In the genomic region with DNA sequence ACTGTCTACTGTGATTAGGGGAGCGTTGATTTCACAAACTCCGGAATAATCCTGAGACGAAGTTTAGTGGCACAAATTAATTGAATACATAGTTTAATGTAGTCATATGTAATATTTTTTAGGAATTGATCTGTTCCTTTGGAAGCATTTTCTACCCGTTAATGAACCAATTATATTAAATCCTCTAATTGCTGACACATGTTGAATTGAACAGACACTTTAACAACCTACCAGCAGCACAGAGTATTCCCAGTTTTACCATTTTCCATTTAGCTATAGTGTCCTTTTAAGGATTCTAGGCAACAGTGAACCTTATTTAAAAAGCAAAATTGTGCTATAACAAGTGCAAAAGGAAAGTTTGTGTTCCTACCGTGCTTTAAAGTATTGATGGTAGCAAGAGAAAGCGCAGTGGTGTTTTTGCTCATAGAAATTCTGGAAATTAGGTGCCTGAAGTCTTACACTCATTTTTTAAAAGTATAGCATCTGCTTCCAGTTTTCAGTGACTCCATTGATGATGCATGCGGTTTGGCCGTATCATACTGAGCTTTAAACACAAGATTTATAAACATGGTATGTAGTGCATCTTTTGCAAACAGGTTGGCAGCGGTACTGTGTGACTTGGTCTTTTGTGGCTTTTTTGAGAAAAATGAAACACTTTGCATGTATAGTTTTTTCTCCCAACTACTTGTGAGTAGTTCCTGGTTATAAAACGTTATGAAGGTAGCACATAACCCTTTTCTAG, we compare ENCODE assay signal across 8 cellular contexts. TPM values are rescaled to one million over a fixed set of nuclear protein-coding genes. Genes with fewer than 3 reads are reported as not detected.
DNase-seq lines count a peak whose midpoint lies in the region; ATAC-seq and TF ChIP-seq lines count a peak whose summit lies in the region.

No MANE protein-coding gene starts in this region.

- H3K36me3 ChIP-seq in H7 (replicated peaks; ENCODE audit: control insufficient read depth, insufficient read depth, low read length) (peaks cover 14% of the 10 kb centered on the region), gastroesophageal sphincter (peaks cover 0 to 2% of the 10 kb centered on the region in 2 donors), spleen (peaks cover 0 to 38% (median 21%) of the 10 kb centered on the region in 6 donors)

- H3K9me3 ChIP-seq in gastroesophageal sphincter = no peaks in the 10 kb centered on the region
- no peaks in the 10 kb centered on the region for H3K9me3 ChIP-seq in spleen

- TF ChIP-seq EP300 in gastroesophageal sphincter (IDR thresholded peaks at IDR 0.05) = no peak

- ATAC-seq in WTC11 (no peak), gastroesophageal sphincter (no peak), GM21737 (IDR thresholded peaks at IDR 0.05; ENCODE audit: unreplicated experiment) (no peak), left lobe of liver (no peak), HG03571 (IDR thresholded peaks at IDR 0.05; ENCODE audit: unreplicated experiment) (no peak)

- H3K4me1 ChIP-seq in gastroesophageal sphincter (peaks cover 2 to 31% (median 14%) of the 10 kb centered on the region in 3 donors), spleen (peaks cover 50 to 65% (median 52%) of the 10 kb centered on the region in 6 donors)

- TF ChIP-seq POLR2A in gastroesophageal sphincter (IDR thresholded peaks at IDR 0.05) (no peak), spleen (IDR thresholded peaks at IDR 0.05) (no peak)

- H3K36me3 Mint-ChIP-seq in WTC11 = peaks cover 44% of the 10 kb centered on the region

- POLR2A ChIA-PET in WTC11 (lab: Charles Lee) = interaction anchor here (0.6 kb wide), 1 partner anchor 66 kb away, joined by 7 read pairs; no protein-coding TSS in a partner anchor

- H3K27me3 ChIP-seq in H7 (ENCODE audit: control insufficient read depth, insufficient read depth, low read length) (no peaks in the 10 kb centered on the region), gastroesophageal sphincter (no peaks in the 10 kb centered on the region), spleen (replicated peaks in 1 of 7) (no peaks in the 10 kb centered on the region)

- no peak for TF ChIP-seq CTCF in WTC11 (IDR thresholded peaks at IDR 0.05)
- no peak for TF ChIP-seq CTCF in gastroesophageal sphincter (IDR thresholded peaks at IDR 0.05)
- TF ChIP-seq CTCF in spleen (IDR thresholded peaks at IDR 0.05 in 8 of 11, conservative IDR thresholded peaks at IDR 0.05 in 3 of 11) = no peak

- H3K27ac Mint-ChIP-seq in WTC11 = peak overlapping the region; percentile 84

- DNase-seq in H7 (no peak), WTC11 (ENCODE audit: low spot score) (no peak), spleen (no peak), left lobe of liver (ENCODE audit: low spot score) (no peak)
- DNase-seq in activated CD8-positive, alpha-beta memory T cell treated with anti-CD3 and anti-CD28 coated beads, Interleukin-2, amount 50 U/mL, for 4 hours = no peak

- WGBS in gastroesophageal sphincter (ENCODE audit: low coverage in 1 of 2), 2 donors = 3 to 12% methylated on average over 10 of the region's 10 CpGs
- 1 to 19% (median 5%) methylated on average over 10 of the region's 10 CpGs for WGBS in spleen, 5 donors

- peaks cover 42% of the 10 kb centered on the region for H3K4me1 Mint-ChIP-seq in WTC11

- H3K9me3 Mint-ChIP-seq in WTC11 = no peaks in the 10 kb centered on the region

- H3K27me3 Mint-ChIP-seq in WTC11 (ENCODE audit: low read depth) = no peaks in the 10 kb centered on the region

- H3K4me3 ChIP-seq in H7 (ENCODE audit: insufficient read depth, low read depth, low read length) = peak overlapping the region; percentile 73
- H3K4me3 ChIP-seq in gastroesophageal sphincter = peak overlapping the region; percentile 82 to 99
- H3K4me3 ChIP-seq in spleen = peak overlapping the region; percentile 51 to 96 (median 80)

- intact Hi-C loops in spleen (cut with DNase I; ENCODE audit: low total_unique reads) = no loop called here

- H3K27ac ChIP-seq in gastroesophageal sphincter (peak overlapping the region; percentile 98 to 100 (median 100)), spleen (peak overlapping the region; percentile 99 to 100 (median 100))

- peak overlapping the region; percentile 86 for H3K4me3 Mint-ChIP-seq in WTC11

- CTCF ChIA-PET in WTC11 (lab: Charles Lee) = no interaction called here

TF ChIP-seq in WTC11, 78 proteins besides CTCF, POLR2A, EP300 and RAD21:
- no peak for TF ChIP-seq ZNF671 (CRISPR knock-in tag; IDR thresholded peaks at IDR 0.05)
- TF ChIP-seq ZNF263 (CRISPR knock-in tag; IDR thresholded peaks at IDR 0.05; ENCODE audit: low read depth) = no peak
- TF ChIP-seq TP53 (CRISPR knock-in tag; IDR thresholded peaks at IDR 0.05) = no peak
- TF ChIP-seq GRHL2 (CRISPR knock-in tag; IDR thresholded peaks at IDR 0.05; ENCODE audit: insufficient replicate concordance, severe bottlenecking) = no peak
- TF ChIP-seq, protein P1, sequence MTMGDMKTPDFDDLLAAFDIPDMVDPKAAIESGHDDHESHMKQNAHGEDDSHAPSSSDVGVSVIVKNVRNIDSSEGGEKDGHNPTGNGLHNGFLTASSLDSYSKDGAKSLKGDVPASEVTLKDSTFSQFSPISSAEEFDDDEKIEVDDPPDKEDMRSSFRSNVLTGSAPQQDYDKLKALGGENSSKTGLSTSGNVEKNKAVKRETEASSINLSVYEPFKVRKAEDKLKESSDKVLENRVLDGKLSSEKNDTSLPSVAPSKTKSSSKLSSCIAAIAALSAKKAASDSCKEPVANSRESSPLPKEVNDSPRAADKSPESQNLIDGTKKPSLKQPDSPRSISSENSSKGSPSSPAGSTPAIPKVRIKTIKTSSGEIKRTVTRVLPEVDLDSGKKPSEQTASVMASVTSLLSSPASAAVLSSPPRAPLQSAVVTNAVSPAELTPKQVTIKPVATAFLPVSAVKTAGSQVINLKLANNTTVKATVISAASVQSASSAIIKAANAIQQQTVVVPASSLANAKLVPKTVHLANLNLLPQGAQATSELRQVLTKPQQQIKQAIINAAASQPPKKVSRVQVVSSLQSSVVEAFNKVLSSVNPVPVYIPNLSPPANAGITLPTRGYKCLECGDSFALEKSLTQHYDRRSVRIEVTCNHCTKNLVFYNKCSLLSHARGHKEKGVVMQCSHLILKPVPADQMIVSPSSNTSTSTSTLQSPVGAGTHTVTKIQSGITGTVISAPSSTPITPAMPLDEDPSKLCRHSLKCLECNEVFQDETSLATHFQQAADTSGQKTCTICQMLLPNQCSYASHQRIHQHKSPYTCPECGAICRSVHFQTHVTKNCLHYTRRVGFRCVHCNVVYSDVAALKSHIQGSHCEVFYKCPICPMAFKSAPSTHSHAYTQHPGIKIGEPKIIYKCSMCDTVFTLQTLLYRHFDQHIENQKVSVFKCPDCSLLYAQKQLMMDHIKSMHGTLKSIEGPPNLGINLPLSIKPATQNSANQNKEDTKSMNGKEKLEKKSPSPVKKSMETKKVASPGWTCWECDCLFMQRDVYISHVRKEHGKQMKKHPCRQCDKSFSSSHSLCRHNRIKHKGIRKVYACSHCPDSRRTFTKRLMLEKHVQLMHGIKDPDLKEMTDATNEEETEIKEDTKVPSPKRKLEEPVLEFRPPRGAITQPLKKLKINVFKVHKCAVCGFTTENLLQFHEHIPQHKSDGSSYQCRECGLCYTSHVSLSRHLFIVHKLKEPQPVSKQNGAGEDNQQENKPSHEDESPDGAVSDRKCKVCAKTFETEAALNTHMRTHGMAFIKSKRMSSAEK (CRISPR knock-in tag; IDR thresholded peaks at IDR 0.05; ENCODE audit: borderline replicate concordance) = no peak
- no peak for TF ChIP-seq NR2C2 (CRISPR knock-in tag; IDR thresholded peaks at IDR 0.05)
- no peak for TF ChIP-seq ZBTB21 (CRISPR knock-in tag; IDR thresholded peaks at IDR 0.05; ENCODE audit: borderline replicate concordance)
- no peak for TF ChIP-seq TEAD1 (CRISPR knock-in tag; IDR thresholded peaks at IDR 0.05)
- TF ChIP-seq JUN (CRISPR knock-in tag; IDR thresholded peaks at IDR 0.05) = no peak
- TF ChIP-seq, protein P2, sequence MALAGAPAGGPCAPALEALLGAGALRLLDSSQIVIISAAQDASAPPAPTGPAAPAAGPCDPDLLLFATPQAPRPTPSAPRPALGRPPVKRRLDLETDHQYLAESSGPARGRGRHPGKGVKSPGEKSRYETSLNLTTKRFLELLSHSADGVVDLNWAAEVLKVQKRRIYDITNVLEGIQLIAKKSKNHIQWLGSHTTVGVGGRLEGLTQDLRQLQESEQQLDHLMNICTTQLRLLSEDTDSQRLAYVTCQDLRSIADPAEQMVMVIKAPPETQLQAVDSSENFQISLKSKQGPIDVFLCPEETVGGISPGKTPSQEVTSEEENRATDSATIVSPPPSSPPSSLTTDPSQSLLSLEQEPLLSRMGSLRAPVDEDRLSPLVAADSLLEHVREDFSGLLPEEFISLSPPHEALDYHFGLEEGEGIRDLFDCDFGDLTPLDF (CRISPR knock-in tag; IDR thresholded peaks at IDR 0.05) = no peak
- TF ChIP-seq IRF2 (CRISPR knock-in tag; IDR thresholded peaks at IDR 0.05; ENCODE audit: borderline replicate concordance, low read depth) = no peak

RNA-seq across cellular contexts. Expression of a gene that starts 1.8 kb away (rescaled TPM):
- total RNA-seq in H7 (2014; rRNA removed; shearing (Covaris generic)) = 186 and 198 TPM in 2 replicates
- total RNA-seq in WTC11 (2021) = 228 to 250 TPM (median 236 TPM) in 3 replicates
- 100 to 1,000 TPM; 226 to 385 (median 318) TPM for total RNA-seq in gastroesophageal sphincter
- total RNA-seq in spleen = 100 to 1,000 TPM; 248 to 448 (median 360) TPM
- 10 to 100 TPM; 43.8 to 76.0 (median 61.2) TPM for polyA plus RNA-seq in spleen
- total RNA-seq in left lobe of liver = 92.3 TPM
